ENCODE assay signal across 15 cellular contexts in the genomic region with DNA sequence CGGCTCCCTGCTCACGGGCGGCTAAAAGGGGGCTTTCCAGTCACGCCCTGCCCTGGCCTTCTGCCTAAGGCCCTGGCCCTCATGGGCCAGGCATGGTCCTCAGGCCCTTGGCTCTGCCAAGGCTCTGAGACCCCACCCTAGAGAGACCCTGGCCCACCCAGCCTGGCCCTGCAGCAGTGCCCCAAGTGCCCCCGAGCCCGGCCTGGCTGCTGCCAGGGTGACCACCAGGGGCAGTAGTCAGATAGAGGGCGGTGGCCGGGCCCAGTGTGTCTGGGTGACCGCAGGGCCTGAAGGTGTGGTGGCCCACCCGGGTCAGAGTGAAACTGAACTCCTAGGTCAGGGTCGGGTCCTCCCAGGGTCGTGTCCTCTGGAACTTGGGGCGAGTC. TPM values are rescaled to one million over a fixed set of nuclear protein-coding genes. Genes with fewer than 3 reads are reported as not detected.
DNase-seq lines count a peak whose midpoint lies in the region; ATAC-seq, FAIRE-seq and TF ChIP-seq lines count a peak whose summit lies in the region.
"Had no signal": no experiment of that assay in that cellular context is flagged by ENCODE, and none has a peak within 500 bp of the region (broad histone marks: within the 10 kb centered on the region; RNA-seq: fewer than 3 reads in every experiment).

No MANE protein-coding gene starts in this region.

- ATAC-seq in K562 (peak; percentile 65), GM18505 (IDR thresholded peaks at IDR 0.05; ENCODE audit: unreplicated experiment) (no peak)
- ATAC-seq: activated CD4-positive, CD25-positive, alpha-beta regulatory T cell treated with anti-CD3 and anti-CD28 coated beads, Interleukin-2, amount 50 U/mL, for 24 hours; foreskin keratinocyte had no signal

- H3K9me3 ChIP-seq in BLaER1, result no peaks in the 10 kb centered on the region
- H3K9me3 ChIP-seq in K562 (replicated peaks; ENCODE audit: control insufficient read depth, insufficient read depth, low read depth, low read length), result no peaks in the 10 kb centered on the region
- no peaks in the 10 kb centered on the region for H3K9me3 ChIP-seq in Peyer's patch
- H3K9me3 ChIP-seq: colonic mucosa had no signal

- POLR2A ChIA-PET in K562 (lab: Yijun Ruan, JAX), result interaction anchor here (0.6 kb wide), 2 partner anchors 103 to 215 kb away, joined by 3 read pairs; no protein-coding TSS in a partner anchor

- no peaks in the 10 kb centered on the region for H3K9me3 Mint-ChIP-seq in nephron progenitor cell

- TF ChIP-seq RAD21 in K562 (CRISPR knock-in tag; conservative IDR thresholded peaks at IDR 0.05 in 1 of 2, IDR thresholded peaks at IDR 0.05 in 1 of 2), result no peak

- H3K27ac ChIP-seq in BLaER1 (peak overlapping the region; percentile 51; the same call in 1 of the 2 replicates), K562 (ENCODE audit: extremely low read depth, low read depth, low read length) (no peak overlapping the region), Peyer's patch (no peak overlapping the region)
- H3K27ac ChIP-seq: colonic mucosa, foreskin keratinocyte had no signal

- CTCF ChIA-PET in K562 (lab: Yijun Ruan, JAX; ENCODE audit: low intra/inter-chr PET ratio), result no interaction called here

- peaks cover 27% of the 10 kb centered on the region for H3K4me1 Mint-ChIP-seq in nephron progenitor cell

- H3K27me3 Mint-ChIP-seq in nephron progenitor cell (ENCODE audit: low read depth, poor library complexity), result peaks cover 10% of the 10 kb centered on the region

- H3K27ac Mint-ChIP-seq in nephron progenitor cell, result no peak overlapping the region

- peak; percentile 36 for TF ChIP-seq CTCF in HFF-Myc (IDR thresholded peaks at IDR 0.05; ENCODE audit: low read depth, low read length, missing control alignments)
- TF ChIP-seq CTCF in K562 (IDR thresholded peaks at IDR 0.05 in 2 of 3, conservative IDR thresholded peaks at IDR 0.05 in 1 of 3; ENCODE audit: insufficient read depth in 2 of 3, low read depth in 1 of 3, low read length in 3 of 3), result peak; percentile 62 to 79 (median 67)
- peak; percentile 37 for TF ChIP-seq CTCF in nephron progenitor cell (IDR thresholded peaks at IDR 0.05)
- no peak for TF ChIP-seq CTCF in Peyer's patch (IDR thresholded peaks at IDR 0.05)

- H3K4me3 Mint-ChIP-seq in nephron progenitor cell, result no peak overlapping the region

- H3K36me3 ChIP-seq in BLaER1 (no peaks in the 10 kb centered on the region), K562 (ENCODE audit: control insufficient read depth, insufficient read depth, low read length) (no peaks in the 10 kb centered on the region), Peyer's patch (no peaks in the 10 kb centered on the region)
- H3K36me3 ChIP-seq: colonic mucosa had no signal

- TF ChIP-seq EP300 in K562 (IDR thresholded peaks at IDR 0.05; ENCODE audit: low read length), result no peak

- intact Hi-C loops in K562 (cut with micrococcal nuclease), result no loop called here

- no peaks in the 10 kb centered on the region for H3K36me3 Mint-ChIP-seq in nephron progenitor cell (ENCODE audit: low read depth)

- H3K9me1 ChIP-seq in K562 (ENCODE audit: control insufficient read depth, insufficient read depth, low read length), result no peaks in the 10 kb centered on the region

- in situ Hi-C loops in K562 (cut with MboI), result no loop called here

- BruUV-seq in K562 (replicated peaks; lab: Mats Ljungman, UMichigan), result no TSS peak

- peaks cover 84% of the 10 kb centered on the region for H3K4me1 ChIP-seq in BLaER1
- H3K4me1 ChIP-seq in K562 (replicated peaks in 1 of 2; ENCODE audit: control insufficient read depth in 2 of 2, insufficient read depth in 2 of 2, low read length in 2 of 2), result peaks cover 0 to 60% of the 10 kb centered on the region in 2 experiments; a peak in 1 of 5 replicates
- H3K4me1 ChIP-seq in Peyer's patch, result peaks cover 0 to 4% (median 0%) of the 10 kb centered on the region in 4 donors
- H3K4me1 ChIP-seq: colonic mucosa, foreskin keratinocyte had no signal

- no peaks in the 10 kb centered on the region for H3K27me3 ChIP-seq in BLaER1
- H3K27me3 ChIP-seq in K562 (ENCODE audit: control insufficient read depth in 2 of 2, insufficient read depth in 2 of 2, low read length in 2 of 2), result peaks cover 65 to 85% of the 10 kb centered on the region in 2 experiments; a peak in 4 of 5 replicates
- no peaks in the 10 kb centered on the region for H3K27me3 ChIP-seq in Peyer's patch
- H3K27me3 ChIP-seq: colonic mucosa had no signal

- no peaks in the 10 kb centered on the region for H3K79me2 ChIP-seq in K562 (ENCODE audit: control insufficient read depth, insufficient read depth, low read length)

- no peak overlapping the region for H3K4me3 ChIP-seq in BLaER1
- no peak overlapping the region for H3K4me3 ChIP-seq in HFF-Myc (replicated peaks; ENCODE audit: low read depth, low read length)
- no peak overlapping the region for H3K4me3 ChIP-seq in K562
- H3K4me3 ChIP-seq in Peyer's patch, result no peak overlapping the region
- H3K4me3 ChIP-seq: colonic mucosa had no signal

- peak overlapping the region; percentile 75 for H3K4me2 ChIP-seq in BLaER1
- H3K4me2 ChIP-seq in K562 (ENCODE audit: insufficient read depth, low read length), result no peak overlapping the region

- H4K20me1 ChIP-seq in BLaER1 (no peaks in the 10 kb centered on the region), K562 (replicated peaks; ENCODE audit: control insufficient read depth, insufficient read depth, low read length) (peaks cover 49% of the 10 kb centered on the region)

- no peak for TF ChIP-seq POLR2A in K562 (conservative IDR thresholded peaks at IDR 0.05)
- no peak for TF ChIP-seq POLR2A in Peyer's patch (IDR thresholded peaks at IDR 0.05)
- TF ChIP-seq POLR2A in GM18505 (IDR thresholded peaks at IDR 0.05; ENCODE audit: borderline replicate concordance, extremely low read depth, insufficient read depth, insufficient read length), result no peak

- H2AFZ ChIP-seq in K562 (ENCODE audit: low read depth, low read length), result no peak overlapping the region

- H3K9ac ChIP-seq in BLaER1, result no peak overlapping the region
- H3K9ac ChIP-seq in K562 (ENCODE audit: insufficient read depth in 1 of 2, low read depth in 2 of 2, low read length in 2 of 2), result peak overlapping the region in 1 of 2 experiments; percentile 33; a peak in 2 of 4 replicates

- 8% methylated on average over 13 of the region's 13 CpGs for WGBS in K562 (ENCODE audit: insufficient coverage, low coverage, missing lambda C conversion rate)

- no peak for FAIRE-seq in K562 (lab: Jason Lieb, UNC)
- FAIRE-seq: islet of Langerhans had no signal

- DNase-seq in HFF-Myc (ENCODE audit: extremely low read depth, low read depth), result no peak
- DNase-seq in K562 (ENCODE audit: extremely low read depth in 1 of 4, low spot score in 3 of 4), result peak in 2 of 4 experiments; percentile 84
- no peak for DNase-seq in nephron progenitor cell
- DNase-seq in Peyer's patch, result no peak
- no peak for DNase-seq in stimulated activated naive CD4-positive, alpha-beta T cell (lab: John Stamatoyannopoulos, UW)
- DNase-seq in ecto neural progenitor cell (ENCODE audit: low spot score), result no peak
- DNase-seq: activated T-cell treated with anti-CD3 and anti-CD28 coated beads for 4 hours, colonic mucosa, foreskin keratinocyte, NCI-H2107 had no signal

TF ChIP-seq in K562, 482 proteins besides CTCF, POLR2A, EP300 and RAD21 (continues in another document):
- no peak for TF ChIP-seq ESRRA (IDR thresholded peaks at IDR 0.05; ENCODE audit: borderline replicate concordance, low read depth)
- TF ChIP-seq RBM17 (IDR thresholded peaks at IDR 0.05; ENCODE audit: borderline replicate concordance, low read depth, low read length), result no peak

RNA-seq across cellular contexts. Expression of a gene that starts 29.4 kb away (rescaled TPM):
- total RNA-seq in K562 (2011; cell fraction: chromatin; rRNA removed; ENCODE audit: low replicate concordance), result not detected in 2 replicates
- total RNA-seq in K562 (2011; cell fraction: nucleolus; rRNA removed), result not detected in 2 replicates
- not detected in 2 replicates for total RNA-seq in K562 (2011; cell fraction: nucleoplasm; rRNA removed)
- total RNA-seq in K562 (2014; rRNA removed) (not detected in 2 replicates), K562 (2014; rRNA removed; fragmentation: Illumina TruSeq; extraction: Trizol) (not detected in 2 replicates), K562 (2015; rRNA removed; fragmentation: Illumina TruSeq; extraction: Trizol) (not detected in 2 replicates), K562 (2021) (not detected in 2 replicates), Peyer's patch (1 to 10 TPM in 1 of 4 donors, not detected in 3; 6.6 TPM)
- polyA plus RNA-seq in K562 (2011; rRNA removed) (not detected in 2 replicates), K562 (2014; fragmentation: Illumina TruSeq; extraction: Trizol) (not detected in 2 replicates), K562 (2014; fragmentation: Nextera tagmentation; extraction: Ambion mirVana) (not detected), K562 (2014; rRNA removed) (not detected in 2 replicates)
- not detected in 2 replicates for polyA plus RNA-seq in K562 (2011; cell fraction: cytosol; rRNA removed)
- polyA plus RNA-seq in K562 (2011; cell fraction: nucleus; rRNA removed), result not detected in 2 replicates
- 0.26 TPM in 1 of 2 replicates, not detected in the other for polyA plus RNA-seq in K562 (2012)
- polyA minus RNA-seq in K562 (2011; rRNA and poly(A)+ RNA removed), result not detected in 2 replicates
- not detected in 2 replicates for polyA minus RNA-seq in K562 (2011; cell fraction: cytosol; rRNA and poly(A)+ RNA removed)
- not detected in 2 replicates for polyA minus RNA-seq in K562 (2011; cell fraction: nucleus; rRNA and poly(A)+ RNA removed)
- total RNA-seq: foreskin keratinocyte, mononuclear cell had no signal
- polyA plus RNA-seq: foreskin keratinocyte had no signal

RNA-seq across cellular contexts. Expression of a gene that starts 48.6 kb away (rescaled TPM):
- 77.3 and 229 TPM in 2 replicates for total RNA-seq in K562 (2011; cell fraction: chromatin; rRNA removed; ENCODE audit: low replicate concordance)
- total RNA-seq in K562 (2011; cell fraction: nucleolus; rRNA removed), result 110 and 113 TPM in 2 replicates
- total RNA-seq in K562 (2011; cell fraction: nucleoplasm; rRNA removed), result 89.5 and 103 TPM in 2 replicates
- total RNA-seq in K562 (2014; rRNA removed) (16.4 and 27.9 TPM in 2 replicates), K562 (2014; rRNA removed; fragmentation: Illumina TruSeq; extraction: Trizol) (4.5 and 7.5 TPM in 2 replicates), K562 (2015; rRNA removed; fragmentation: Illumina TruSeq; extraction: Trizol) (9.8 and 11.3 TPM in 2 replicates), K562 (2021) (99.5 and 109 TPM in 2 replicates), Peyer's patch (10 to 100 TPM in 3 of 4 donors, 1 to 10 TPM in 1; 4.1 to 37.0 (median 22.6) TPM)
- polyA plus RNA-seq in K562 (2011; rRNA removed) (21.3 and 39.4 TPM in 2 replicates), K562 (2014; fragmentation: Illumina TruSeq; extraction: Trizol) (34.6 and 58.2 TPM in 2 replicates), K562 (2014; fragmentation: Nextera tagmentation; extraction: Ambion mirVana) (under 1 TPM; 0.04 to 0.15 TPM), K562 (2014; rRNA removed) (74.5 and 108 TPM in 2 replicates)
- 30.5 and 34.1 TPM in 2 replicates for polyA plus RNA-seq in K562 (2011; cell fraction: cytosol; rRNA removed)
- polyA plus RNA-seq in K562 (2011; cell fraction: nucleus; rRNA removed), result 388 and 500 TPM in 2 replicates
- 47.3 and 69.3 TPM in 2 replicates for polyA plus RNA-seq in K562 (2012)
- polyA minus RNA-seq in K562 (2011; rRNA and poly(A)+ RNA removed), result 5.1 and 6.4 TPM in 2 replicates
- 26.3 and 42.5 TPM in 2 replicates for polyA minus RNA-seq in K562 (2011; cell fraction: cytosol; rRNA and poly(A)+ RNA removed)
- polyA minus RNA-seq in K562 (2011; cell fraction: nucleus; rRNA and poly(A)+ RNA removed), result 38.9 and 55.3 TPM in 2 replicates

Comparison
In these comparisons a context has a peak if more than half of its experiments do, and no peak if none do; other contexts are left out.
1. CTCF ChIP-seq: peak in HFF-Myc (single experiment), K562 (3 of 3) and nephron progenitor cell (single experiment); none in Peyer's patch (0 of 6).